In the genomic region with DNA sequence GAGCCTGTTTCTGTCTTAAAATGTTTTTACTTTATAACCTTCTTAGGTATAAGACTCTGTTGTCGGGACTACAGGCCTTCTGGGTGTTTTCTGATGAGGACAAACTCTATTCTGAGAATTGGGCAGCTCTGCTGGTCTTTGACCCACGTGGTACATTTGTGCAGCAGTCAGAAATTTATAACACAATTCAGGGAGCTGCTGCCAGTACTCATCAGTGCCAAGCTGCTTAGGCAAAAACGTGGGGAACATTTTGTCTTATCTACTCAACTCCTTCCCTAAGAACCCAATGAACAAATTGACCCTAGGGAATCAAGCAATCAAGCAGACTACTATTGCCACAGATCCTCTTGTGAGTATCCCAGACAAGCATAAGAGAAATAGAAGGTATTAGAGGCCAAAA, we compare ENCODE assay signal across 18 cellular contexts.
DNase-seq lines count a peak whose midpoint lies in the region; ATAC-seq and TF ChIP-seq lines count a peak whose summit lies in the region.
"Had no signal": no experiment of that assay in that cellular context is flagged by ENCODE, and none has a peak within 500 bp of the region (broad histone marks: within the 10 kb centered on the region; RNA-seq: fewer than 3 reads in every experiment).

No MANE protein-coding gene starts in this region.

- H3K27me3 ChIP-seq in WERI-Rb-1 (ENCODE audit: insufficient read depth, low read depth, severe bottlenecking), result no peaks in the 10 kb centered on the region

- intact Hi-C loops in left cardiac atrium (cut with DNase I) (loop anchor here in 1 of 2 donors (10.0 kb wide), 1 partner anchor 181 kb away; the partner anchor contains the start of gene PDZRN3), sciatic nerve (cut with DNase I) (no loop called here)

- H3K9me3 ChIP-seq in WERI-Rb-1 (ENCODE audit: severe bottlenecking), result no peaks in the 10 kb centered on the region
- H3K9me3 ChIP-seq: Caco-2 had no signal

- H3K36me3 ChIP-seq in WERI-Rb-1, result no peaks in the 10 kb centered on the region

- no peak for TF ChIP-seq CTCF in WERI-Rb-1 (IDR thresholded peaks at IDR 0.05; ENCODE audit: low read depth, low read length)

- H3K27ac ChIP-seq in WERI-Rb-1, result no peak overlapping the region

- peak; percentile 91 to 97 for ATAC-seq in left cardiac atrium
- peak; percentile 97 for ATAC-seq in sciatic nerve
- ATAC-seq in HG02588 (IDR thresholded peaks at IDR 0.05; ENCODE audit: unreplicated experiment), result no peak
- ATAC-seq: natural killer cell had no signal

- no peak overlapping the region for H3K4me3 ChIP-seq in WERI-Rb-1 (ENCODE audit: low read depth, low read length)

- DNase-seq in cerebellar cortex (ENCODE audit: low spot score), result peak; percentile 6
- DNase-seq in left cardiac atrium, result peak; percentile 66
- DNase-seq in sciatic nerve (ENCODE audit: low spot score), result no peak
- peak; percentile 63 for DNase-seq in ureter (ENCODE audit: low spot score)
- DNase-seq in activated CD4-positive, CD25-positive, alpha-beta regulatory T cell (lab: John Stamatoyannopoulos, UW), result no peak
- no peak for DNase-seq in WERI-Rb-1
- DNase-seq: activated CD4-positive, alpha-beta memory T cell treated with anti-CD3 and anti-CD28 coated beads, Interleukin-2, amount 10 ng/mL, durations not matched to agents 7 days and 5 days; activated naive CD4-positive, alpha-beta T cell treated with anti-CD3 and anti-CD28 coated beads, Interleukin-2, amount 10 ng/mL, durations not matched to agents 7 days and 5 days; activated T-cell treated with anti-CD3 and anti-CD28 coated beads, Interleukin-2, amount 50 U/mL, for 24 hours; AML-193; Caco-2; natural killer cell; NCI-H187 treated with DMSO at 0.1 percent for 48 hours; NCI-H446 treated with DMSO at 0.1 percent for 48 hours; posterior cingulate gyrus; stimulated activated naive CD4-positive, alpha-beta T cell; T-helper 1 cell had no signal

Comparison
In these comparisons a context has a peak if more than half of its experiments do, and no peak if none do; other contexts are left out.
1. DNase-seq: peak in cerebellar cortex (single experiment), left cardiac atrium (single experiment) and ureter (single experiment); none in sciatic nerve (single experiment), activated CD4-positive, CD25-positive, alpha-beta regulatory T cell (0 of 4) and WERI-Rb-1 (single experiment).